25 cellular contexts compared by ENCODE assay signal in genomic region chr11:34588701-34589100, GRCh38. TPM values are rescaled to one million over a fixed set of nuclear protein-coding genes. Genes with fewer than 3 reads are reported as not detected.
A peak's percentile ranks its signal among the peaks of the same experiment; 100 is the strongest.
DNase-seq lines count a peak whose midpoint lies in the region; ATAC-seq, FAIRE-seq and TF ChIP-seq lines count a peak whose summit lies in the region.
"Had no signal": no experiment of that assay in that cellular context is flagged by ENCODE, and none has a peak within 500 bp of the region (broad histone marks: within the 10 kb centered on the region; RNA-seq: fewer than 3 reads in every experiment).

No MANE protein-coding gene starts in this region.

- no peak for TF ChIP-seq EP300 in K562 (IDR thresholded peaks at IDR 0.05; ENCODE audit: low read length)

- WGBS in K562 (ENCODE audit: insufficient coverage, low coverage, missing lambda C conversion rate) = 50% methylated on average over 4 of the region's 4 CpGs

- H3K27ac Mint-ChIP-seq in activated naive CD4-positive, alpha-beta T cell treated with anti-CD3 and anti-CD28 coated beads for 36 hours = peak overlapping the region; percentile 3
- peak overlapping the region in 2 of 3 donors; percentile 9 to 59 for H3K27ac Mint-ChIP-seq in IgD-negative memory B cell
- H3K27ac Mint-ChIP-seq in stimulated activated naive B cell treated with anti-CD40 and anti-IgM and Interleukin-4, amounts not matched to agents 10 μg/mL and 1 μg/mL and 100 μg/mL, for 72 hours = peak overlapping the region; percentile 11
- H3K27ac Mint-ChIP-seq: CD14-positive monocyte; CD4-positive, alpha-beta memory T cell had no signal

- no peak for DNase-seq in activated naive CD4-positive, alpha-beta T cell treated with anti-CD3 and anti-CD28 coated beads for 36 hours
- no peak for DNase-seq in activated naive CD4-positive, alpha-beta T cell (lab: John Stamatoyannopoulos, UW)
- DNase-seq in K562 (ENCODE audit: extremely low read depth in 1 of 4, low spot score in 3 of 4) (no peak), left ventricle myocardium inferior (no peak), NCI-H82 treated with DMSO at 0.1 percent for 48 hours (lab: John Stamatoyannopoulos, UW; ENCODE audit: unreplicated experiment) (no peak)
- DNase-seq in stimulated activated naive B cell treated with anti-CD40 and anti-IgM and Interleukin-4, amounts not matched to agents 10 μg/mL and 1 μg/mL and 100 μg/mL, for 72 hours = no peak
- no peak for DNase-seq in activated CD8-positive, alpha-beta memory T cell treated with anti-CD3 and anti-CD28 coated beads, Interleukin-2, amount 50 U/mL, for 4 hours
- DNase-seq: ACHN; AML-193; BE2C; CD4-positive, alpha-beta memory T cell; COR-L47; DMS153; DND-41; GM23248; H7; HCEC 1CT had no signal

- no peaks in the 10 kb centered on the region for H3K79me2 ChIP-seq in K562 (ENCODE audit: control insufficient read depth, insufficient read depth, low read length)

- no peaks in the 10 kb centered on the region for H3K36me3 ChIP-seq in K562 (ENCODE audit: control insufficient read depth, insufficient read depth, low read length)
- no peaks in the 10 kb centered on the region for H3K36me3 ChIP-seq in left ventricle myocardium inferior
- H3K36me3 ChIP-seq: BE2C; BLaER1 treated with 17β-estradiol and CSF1 and Interleukin-3, amounts not matched to agents 10 nM and 100 nM had no signal

- H3K27ac ChIP-seq in K562 (ENCODE audit: extremely low read depth, low read depth, low read length) (no peak overlapping the region), left ventricle myocardium inferior (replicated peaks) (no peak overlapping the region)
- H3K27ac ChIP-seq: 22Rv1; BLaER1 treated with 17β-estradiol and CSF1 and Interleukin-3, amounts not matched to agents 10 nM and 100 nM; GM23248 had no signal

- FAIRE-seq in K562 (lab: Jason Lieb, UNC) = no peak
- FAIRE-seq: A204.1, G401.6, GM12892, H1 had no signal

- no peak; a peak in 1 of 6 replicates for TF ChIP-seq CTCF in K562 (IDR thresholded peaks at IDR 0.05 in 2 of 3, conservative IDR thresholded peaks at IDR 0.05 in 1 of 3; ENCODE audit: insufficient read depth in 2 of 3, low read depth in 1 of 3, low read length in 3 of 3)
- no peak for TF ChIP-seq CTCF in left ventricle myocardium inferior (IDR thresholded peaks at IDR 0.05; ENCODE audit: borderline replicate concordance)

- POLR2A ChIA-PET in K562 (lab: Yijun Ruan, JAX) = interaction anchor here (1.2 kb wide), 1 partner anchor 17 kb away, joined by 3 read pairs; no protein-coding TSS in a partner anchor

- TF ChIP-seq RAD21 in K562 (CRISPR knock-in tag; conservative IDR thresholded peaks at IDR 0.05 in 1 of 2, IDR thresholded peaks at IDR 0.05 in 1 of 2) = peak in 1 of 2 experiments; percentile 38; a peak in 2 of 4 replicates

- no peak overlapping the region for H3K4me3 Mint-ChIP-seq in activated naive CD4-positive, alpha-beta T cell treated with anti-CD3 and anti-CD28 coated beads for 36 hours
- H3K4me3 Mint-ChIP-seq in IgD-negative memory B cell = no peak overlapping the region
- H3K4me3 Mint-ChIP-seq in stimulated activated naive B cell treated with anti-CD40 and anti-IgM and Interleukin-4, amounts not matched to agents 10 μg/mL and 1 μg/mL and 100 μg/mL, for 72 hours = no peak overlapping the region
- H3K4me3 Mint-ChIP-seq: CD14-positive monocyte; CD4-positive, alpha-beta memory T cell had no signal

- intact Hi-C loops in activated naive CD4-positive, alpha-beta T cell treated with anti-CD3 and anti-CD28 coated beads for 36 hours (cut with micrococcal nuclease) = loop anchor here (5.0 kb wide), 2 partner anchors 409 to 554 kb away; no protein-coding TSS in a partner anchor
- intact Hi-C loops in K562 (cut with micrococcal nuclease) = loop anchor here (5.0 kb wide), 1 partner anchor 804 kb away; no protein-coding TSS in a partner anchor
- intact Hi-C loops in left ventricle myocardium inferior (cut with micrococcal nuclease) = loop anchor here (10.0 kb wide), 1 partner anchor 806 kb away; no protein-coding TSS in a partner anchor

- H3K27me3 Mint-ChIP-seq in activated naive CD4-positive, alpha-beta T cell treated with anti-CD3 and anti-CD28 coated beads for 36 hours (ENCODE audit: low read depth) = peaks cover 28% of the 10 kb centered on the region
- peaks cover 8% of the 10 kb centered on the region for H3K27me3 Mint-ChIP-seq in IgD-negative memory B cell
- peaks cover 12 to 15% of the 10 kb centered on the region in 2 donors for H3K27me3 Mint-ChIP-seq in stimulated activated naive B cell treated with anti-CD40 and anti-IgM and Interleukin-4, amounts not matched to agents 10 μg/mL and 1 μg/mL and 100 μg/mL, for 72 hours

- TF ChIP-seq POLR2A in K562 (conservative IDR thresholded peaks at IDR 0.05) = no peak

- H3K9ac ChIP-seq in K562 (ENCODE audit: insufficient read depth in 1 of 2, low read depth in 2 of 2, low read length in 2 of 2) = no peak overlapping the region
- H3K9ac ChIP-seq: BLaER1 treated with 17β-estradiol and CSF1 and Interleukin-3, amounts not matched to agents 10 nM and 100 nM; GM23248 had no signal

- peak; percentile 56 for ATAC-seq in K562
- no peak for ATAC-seq in stimulated activated naive B cell treated with anti-CD40 and anti-IgM and Interleukin-4, amounts not matched to agents 10 μg/mL and 1 μg/mL and 100 μg/mL, for 72 hours (replicated peaks)

- no peak overlapping the region for H3K4me2 ChIP-seq in K562 (ENCODE audit: insufficient read depth, low read length)
- H3K4me2 ChIP-seq: BLaER1 treated with 17β-estradiol and CSF1 and Interleukin-3, amounts not matched to agents 10 nM and 100 nM had no signal

- H3K4me1 ChIP-seq in K562 (replicated peaks in 1 of 2; ENCODE audit: control insufficient read depth in 2 of 2, insufficient read depth in 2 of 2, low read length in 2 of 2) (peaks cover 0 to 40% of the 10 kb centered on the region in 2 experiments; a peak in 3 of 5 replicates), left ventricle myocardium inferior (peaks cover 7% of the 10 kb centered on the region)
- H3K4me1 ChIP-seq: BE2C had no signal

- no peaks in the 10 kb centered on the region for H3K9me1 ChIP-seq in K562 (ENCODE audit: control insufficient read depth, insufficient read depth, low read length)

- H3K4me1 Mint-ChIP-seq in activated naive CD4-positive, alpha-beta T cell treated with anti-CD3 and anti-CD28 coated beads for 36 hours (ENCODE audit: low read depth) = peaks cover 4% of the 10 kb centered on the region
- H3K4me1 Mint-ChIP-seq in IgD-negative memory B cell = peaks cover 7 to 22% (median 17%) of the 10 kb centered on the region in 3 donors
- H3K4me1 Mint-ChIP-seq in stimulated activated naive B cell treated with anti-CD40 and anti-IgM and Interleukin-4, amounts not matched to agents 10 μg/mL and 1 μg/mL and 100 μg/mL, for 72 hours = peaks cover 25 to 29% of the 10 kb centered on the region in 2 donors

- H3K9me3 Mint-ChIP-seq in activated naive CD4-positive, alpha-beta T cell treated with anti-CD3 and anti-CD28 coated beads for 36 hours = no peaks in the 10 kb centered on the region
- H3K9me3 Mint-ChIP-seq in IgD-negative memory B cell = peaks cover 4 to 13% (median 8%) of the 10 kb centered on the region in 3 donors
- H3K9me3 Mint-ChIP-seq in stimulated activated naive B cell treated with anti-CD40 and anti-IgM and Interleukin-4, amounts not matched to agents 10 μg/mL and 1 μg/mL and 100 μg/mL, for 72 hours = peaks cover 7% of the 10 kb centered on the region in 2 donors
- H3K9me3 Mint-ChIP-seq: CD14-positive monocyte had no signal

- H3K27me3 ChIP-seq in K562 (ENCODE audit: control insufficient read depth in 2 of 2, insufficient read depth in 2 of 2, low read length in 2 of 2) = no peaks in the 10 kb centered on the region
- peaks cover 11% of the 10 kb centered on the region for H3K27me3 ChIP-seq in left ventricle myocardium inferior (ENCODE audit: low read depth)
- H3K27me3 ChIP-seq: BE2C; BLaER1 treated with 17β-estradiol and CSF1 and Interleukin-3, amounts not matched to agents 10 nM and 100 nM had no signal

- in situ Hi-C loops in K562 (cut with MboI) = loop anchor here (5.0 kb wide), 1 partner anchor 304 kb away; no protein-coding TSS in a partner anchor

- no peak overlapping the region for H3K4me3 ChIP-seq in K562
- H3K4me3 ChIP-seq in left ventricle myocardium inferior = no peak overlapping the region
- H3K4me3 ChIP-seq: BLaER1 treated with 17β-estradiol and CSF1 and Interleukin-3, amounts not matched to agents 10 nM and 100 nM; GM23248 had no signal

- H3K9me3 ChIP-seq in K562 (replicated peaks; ENCODE audit: control insufficient read depth, insufficient read depth, low read depth, low read length) = no peaks in the 10 kb centered on the region
- H3K9me3 ChIP-seq in left ventricle myocardium inferior (replicated peaks) = peaks cover 8% of the 10 kb centered on the region
- H3K9me3 ChIP-seq: BE2C had no signal

- CTCF ChIA-PET in activated naive CD4-positive, alpha-beta T cell treated with anti-CD3 and anti-CD28 coated beads for 36 hours (lab: Charles Lee) = interaction anchor here (4.1 kb wide), 1 partner anchor 304 kb away, joined by 25 read pairs; no protein-coding TSS in a partner anchor
- CTCF ChIA-PET in K562 (lab: Yijun Ruan, JAX; ENCODE audit: low intra/inter-chr PET ratio) = interaction anchor here (4.3 kb wide), 1 partner anchor 301 kb away, joined by 73 read pairs; no protein-coding TSS in a partner anchor

- no TSS peak for BruUV-seq in K562 (replicated peaks; lab: Mats Ljungman, UMichigan)

- H4K20me1 ChIP-seq in K562 (replicated peaks; ENCODE audit: control insufficient read depth, insufficient read depth, low read length) = no peaks in the 10 kb centered on the region
- H4K20me1 ChIP-seq: BLaER1 treated with 17β-estradiol and CSF1 and Interleukin-3, amounts not matched to agents 10 nM and 100 nM had no signal

- no peaks in the 10 kb centered on the region for H3K36me3 Mint-ChIP-seq in activated naive CD4-positive, alpha-beta T cell treated with anti-CD3 and anti-CD28 coated beads for 36 hours (ENCODE audit: low read depth)
- peaks cover 4% of the 10 kb centered on the region for H3K36me3 Mint-ChIP-seq in IgD-negative memory B cell
- peaks cover 3 to 6% of the 10 kb centered on the region in 2 donors for H3K36me3 Mint-ChIP-seq in stimulated activated naive B cell treated with anti-CD40 and anti-IgM and Interleukin-4, amounts not matched to agents 10 μg/mL and 1 μg/mL and 100 μg/mL, for 72 hours
- H3K36me3 Mint-ChIP-seq: CD14-positive monocyte had no signal

- peak overlapping the region; percentile 62; the same call in 1 of the 2 replicates for H2AFZ ChIP-seq in K562 (ENCODE audit: low read depth, low read length)
- H2AFZ ChIP-seq: GM23248 had no signal

RNA-seq across cellular contexts. Expression of gene EHF, which starts 32.2 kb away (rescaled TPM):
- not detected for total RNA-seq in activated naive CD4-positive, alpha-beta T cell treated with anti-CD3 and anti-CD28 coated beads for 36 hours
- not detected for polyA plus RNA-seq in IgD-negative memory B cell
- not detected in 2 replicates for total RNA-seq in K562 (2011; cell fraction: chromatin; rRNA removed; ENCODE audit: low replicate concordance)
- not detected in 2 replicates for total RNA-seq in K562 (2011; cell fraction: nucleolus; rRNA removed)
- total RNA-seq in K562 (2011; cell fraction: nucleoplasm; rRNA removed) = not detected in 2 replicates
- 0.20 and 0.54 TPM in 2 replicates for total RNA-seq in K562 (2014; rRNA removed)
- total RNA-seq in K562 (2014; rRNA removed; fragmentation: Illumina TruSeq; extraction: Trizol) = 0.41 and 0.47 TPM in 2 replicates
- total RNA-seq in K562 (2015; rRNA removed; fragmentation: Illumina TruSeq; extraction: Trizol) = 0.34 and 0.40 TPM in 2 replicates
- 0.38 and 0.76 TPM in 2 replicates for total RNA-seq in K562 (2021)
- 0.03 and 0.04 TPM in 2 replicates for polyA plus RNA-seq in K562 (2011; rRNA removed)
- polyA plus RNA-seq in K562 (2011; cell fraction: cytosol; rRNA removed) = 0.13 TPM in 1 of 2 replicates, not detected in the other
- polyA plus RNA-seq in K562 (2011; cell fraction: nucleus; rRNA removed) = not detected in 2 replicates
- 0.17 and 0.37 TPM in 2 replicates for polyA plus RNA-seq in K562 (2012)
- polyA plus RNA-seq in K562 (2014; fragmentation: Illumina TruSeq; extraction: Trizol) = 0.24 TPM in 1 of 2 replicates, not detected in the other
- polyA plus RNA-seq in K562 (2014; fragmentation: Nextera tagmentation; extraction: Ambion mirVana) = under 1 TPM; 0.24 to 0.37 TPM
- 0.04 TPM in 1 of 2 replicates, not detected in the other for polyA plus RNA-seq in K562 (2014; rRNA removed)
- 0.11 and 0.36 TPM in 2 replicates for polyA minus RNA-seq in K562 (2011; rRNA and poly(A)+ RNA removed)
- not detected in 2 replicates for polyA minus RNA-seq in K562 (2011; cell fraction: cytosol; rRNA and poly(A)+ RNA removed)
- not detected in 2 replicates for polyA minus RNA-seq in K562 (2011; cell fraction: nucleus; rRNA and poly(A)+ RNA removed)
- 1.6 TPM for total RNA-seq in left ventricle myocardium inferior
- total RNA-seq: CD4-positive, alpha-beta memory T cell; GM23248; H1 had no signal
- polyA plus RNA-seq: CD4-positive, alpha-beta memory T cell; GM23248; H1 had no signal
